Comparison of ENCODE assay signal across 1 cellular context in genomic region chr13:45327253-45327954, GRCh38.
TF ChIP-seq lines count a peak whose summit lies in the region.

No MANE protein-coding gene starts in this region.

TF ChIP-seq in H1, 55 proteins besides CTCF, POLR2A, EP300 and RAD21:
- TF ChIP-seq HDAC6 (IDR thresholded peaks at IDR 0.05; ENCODE audit: low read depth, low read length) (no peak), POU5F1 (IDR thresholded peaks at IDR 0.05; ENCODE audit: low read depth, low read length) (no peak), POLR2AphosphoS5 (IDR thresholded peaks at IDR 0.05; ENCODE audit: low read depth, low read length) (peak; percentile 56)
